ENCODE assay signal across 31 cellular contexts in the genomic region with DNA sequence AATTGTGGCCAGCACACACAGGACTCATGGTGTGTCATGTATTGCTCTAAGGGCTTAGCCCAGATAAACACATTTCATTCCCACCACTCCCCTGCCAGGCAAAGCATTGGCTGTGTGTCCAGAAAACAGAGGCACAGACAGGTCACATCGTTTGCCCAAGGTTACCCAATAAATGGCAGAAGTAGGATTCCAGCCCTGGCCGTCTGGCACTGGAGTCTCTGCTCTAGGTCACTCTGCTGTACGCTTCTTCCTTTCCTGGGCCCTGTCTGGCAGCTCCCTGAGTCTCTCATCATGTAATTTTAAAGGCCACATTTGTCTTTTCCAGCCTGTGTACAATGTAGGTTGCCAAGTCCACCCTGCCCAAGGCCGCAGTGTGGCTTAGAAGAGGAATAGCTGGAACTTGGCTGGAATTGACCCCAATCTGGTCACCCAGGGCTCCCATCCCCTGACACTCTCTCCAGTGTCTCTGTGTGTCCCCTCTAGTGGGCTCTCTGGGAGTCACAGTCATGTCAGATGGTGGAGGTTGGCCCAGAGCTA.
A peak's percentile ranks its signal among the peaks of the same experiment; 100 is the strongest.
DNase-seq lines count a peak whose midpoint lies in the region; ATAC-seq and TF ChIP-seq lines count a peak whose summit lies in the region.
"Had no signal": no experiment of that assay in that cellular context is flagged by ENCODE, and none has a peak within 500 bp of the region (broad histone marks: within the 10 kb centered on the region; RNA-seq: fewer than 3 reads in every experiment).

No MANE protein-coding gene starts in this region.

- TF ChIP-seq CTCF in VCaP (conservative IDR thresholded peaks at IDR 0.05) (0 out of 2 replicates have a peak, but pooled peaks have one; percentile 11), left ventricle myocardium inferior (IDR thresholded peaks at IDR 0.05; ENCODE audit: borderline replicate concordance) (no peak), neural progenitor cell (IDR thresholded peaks at IDR 0.05) (no peak)
- no peak for TF ChIP-seq CTCF in CD8-positive, alpha-beta T cell (IDR thresholded peaks at IDR 0.05)

- H3K9me3 ChIP-seq in left ventricle myocardium inferior (replicated peaks) (no peaks in the 10 kb centered on the region), neural progenitor cell (ENCODE audit: low read depth) (no peaks in the 10 kb centered on the region)
- H3K9me3 ChIP-seq in CD8-positive, alpha-beta T cell (ENCODE audit: low read length): no peaks in the 10 kb centered on the region
- H3K9me3 ChIP-seq: testis had no signal

- peaks cover 2% of the 10 kb centered on the region for H3K9me3 Mint-ChIP-seq in neural progenitor cell
- H3K9me3 Mint-ChIP-seq in CD8-positive, alpha-beta T cell: no peaks in the 10 kb centered on the region
- H3K9me3 Mint-ChIP-seq: activated CD4-positive, alpha-beta T cell treated with anti-CD3 and anti-CD28 coated beads, Interleukin-2, amount 10 ng/mL, durations not matched to agents 7 days and 5 days; activated naive CD4-positive, alpha-beta T cell treated with anti-CD3 and anti-CD28 coated beads, Interleukin-2, amount 50 U/mL, for 24 hours; H9; immature natural killer cell had no signal

- CTCF ChIA-PET in CD8-positive, alpha-beta T cell (lab: Charles Lee): no interaction called here

- H3K4me2 ChIP-seq in neural progenitor cell: no peak overlapping the region
- H3K4me2 ChIP-seq: PC-9 had no signal

- DNase-seq in Daoy (ENCODE audit: low read depth) (peak; percentile 52), left ventricle myocardium inferior (peak; percentile 13), neural progenitor cell (ENCODE audit: low spot score) (peak; percentile 17), NCI-H128 (lab: John Stamatoyannopoulos, UW; ENCODE audit: unreplicated experiment) (no peak)
- DNase-seq in CD8-positive, alpha-beta T cell: no peak
- DNase-seq: activated CD4-positive, alpha-beta T cell treated with anti-CD3 and anti-CD28 coated beads, Interleukin-2, amount 10 ng/mL, durations not matched to agents 7 days and 5 days; amygdala; CD4-positive, alpha-beta T cell; EL; H9; hippocampal formation; immature natural killer cell; Kasumi-1; left cardiac atrium; MV-4-11; NCI-H1436 treated with DMSO at 0.1 percent for 48 hours; NCI-H2081 treated with DMSO at 0.1 percent for 48 hours; NCI-H2227 treated with DMSO at 0.1 percent for 48 hours; NCI-H526; nucleus accumbens; PC-9; SHP77 treated with DMSO at 0.1 percent for 48 hours; stimulated activated CD4-positive, alpha-beta T cell treated with anti-CD3 and anti-CD28 coated beads, Interleukin-2, amount 100 ng/mL, for 24 hours; stimulated activated naive CD8-positive, alpha-beta T cell treated with anti-CD3 and anti-CD28 coated beads, Interleukin-15, Interleukin-2, amounts not matched to agents 100 U/mL and 50 U/mL, for 24 hours; T-helper 9 cell; testis had no signal

- no peaks in the 10 kb centered on the region for H3K4me1 Mint-ChIP-seq in neural progenitor cell
- H3K4me1 Mint-ChIP-seq in CD8-positive, alpha-beta T cell (ENCODE audit: low read depth): no peaks in the 10 kb centered on the region
- H3K4me1 Mint-ChIP-seq: activated CD4-positive, alpha-beta T cell treated with anti-CD3 and anti-CD28 coated beads, Interleukin-2, amount 10 ng/mL, durations not matched to agents 7 days and 5 days; activated naive CD4-positive, alpha-beta T cell treated with anti-CD3 and anti-CD28 coated beads, Interleukin-2, amount 50 U/mL, for 24 hours; H9; immature natural killer cell; memory B cell had no signal

- H3K27me3 ChIP-seq in left ventricle myocardium inferior (ENCODE audit: low read depth) (peaks cover 24% of the 10 kb centered on the region), neural progenitor cell (no peaks in the 10 kb centered on the region)
- H3K27me3 ChIP-seq in CD8-positive, alpha-beta T cell (ENCODE audit: insufficient read depth, low read length): no peaks in the 10 kb centered on the region
- H3K27me3 ChIP-seq: testis had no signal

- no peak overlapping the region for H3K27ac ChIP-seq in VCaP
- no peak overlapping the region for H3K27ac ChIP-seq in left ventricle myocardium inferior (replicated peaks)
- no peak overlapping the region for H3K27ac ChIP-seq in neural progenitor cell
- no peak overlapping the region for H3K27ac ChIP-seq in CD8-positive, alpha-beta T cell (ENCODE audit: low read depth, low read length)
- H3K27ac ChIP-seq: epithelial cell of prostate, PC-9, testis had no signal

- intact Hi-C loops in left ventricle myocardium inferior (cut with micrococcal nuclease): no loop called here
- intact Hi-C loops in CD8-positive, alpha-beta T cell (cut with DNase I, micrococcal nuclease): no loop called here

- H3K4me3 ChIP-seq in left ventricle myocardium inferior: no peak overlapping the region
- H3K4me3 ChIP-seq in neural progenitor cell: no peak overlapping the region
- H3K4me3 ChIP-seq in CD8-positive, alpha-beta T cell (ENCODE audit: low read depth, low read length): no peak overlapping the region
- H3K4me3 ChIP-seq: PC-9, testis had no signal

- H3K27me3 Mint-ChIP-seq in neural progenitor cell (ENCODE audit: insufficient read depth, low read depth): no peaks in the 10 kb centered on the region
- H3K27me3 Mint-ChIP-seq in CD8-positive, alpha-beta T cell (ENCODE audit: low read depth): no peaks in the 10 kb centered on the region
- H3K27me3 Mint-ChIP-seq: activated CD4-positive, alpha-beta T cell treated with anti-CD3 and anti-CD28 coated beads, Interleukin-2, amount 10 ng/mL, durations not matched to agents 7 days and 5 days; activated naive CD4-positive, alpha-beta T cell treated with anti-CD3 and anti-CD28 coated beads, Interleukin-2, amount 50 U/mL, for 24 hours; memory B cell had no signal

- no peak overlapping the region for H3K27ac Mint-ChIP-seq in neural progenitor cell
- no peak overlapping the region for H3K27ac Mint-ChIP-seq in CD8-positive, alpha-beta T cell
- H3K27ac Mint-ChIP-seq: activated CD4-positive, alpha-beta T cell treated with anti-CD3 and anti-CD28 coated beads, Interleukin-2, amount 10 ng/mL, durations not matched to agents 7 days and 5 days; activated naive CD4-positive, alpha-beta T cell treated with anti-CD3 and anti-CD28 coated beads, Interleukin-2, amount 50 U/mL, for 24 hours; CD4-positive, alpha-beta T cell; H9; immature natural killer cell; memory B cell had no signal

- ATAC-seq in CD8-positive, alpha-beta T cell: no peak
- no peak for ATAC-seq in HG03520 (IDR thresholded peaks at IDR 0.05; ENCODE audit: unreplicated experiment)
- ATAC-seq: stimulated activated naive CD8-positive, alpha-beta T cell treated with anti-CD3 and anti-CD28 coated beads, Interleukin-15, Interleukin-2, amounts not matched to agents 100 U/mL and 50 U/mL, for 24 hours had no signal

- no peaks in the 10 kb centered on the region for H3K79me2 ChIP-seq in neural progenitor cell (ENCODE audit: low read depth)

- no peaks in the 10 kb centered on the region for H3K36me3 ChIP-seq in left ventricle myocardium inferior
- no peaks in the 10 kb centered on the region for H3K36me3 ChIP-seq in neural progenitor cell
- H3K36me3 ChIP-seq in CD8-positive, alpha-beta T cell (ENCODE audit: insufficient read depth, low read length): no peaks in the 10 kb centered on the region

- no peaks in the 10 kb centered on the region for H3K36me3 Mint-ChIP-seq in neural progenitor cell
- H3K36me3 Mint-ChIP-seq in CD8-positive, alpha-beta T cell: no peaks in the 10 kb centered on the region
- H3K36me3 Mint-ChIP-seq: activated naive CD4-positive, alpha-beta T cell treated with anti-CD3 and anti-CD28 coated beads, Interleukin-2, amount 50 U/mL, for 24 hours; immature natural killer cell; memory B cell had no signal

- H3K4me1 ChIP-seq in left ventricle myocardium inferior (no peaks in the 10 kb centered on the region), neural progenitor cell (no peaks in the 10 kb centered on the region)
- H3K4me1 ChIP-seq in CD8-positive, alpha-beta T cell (ENCODE audit: insufficient read depth, low read length): no peaks in the 10 kb centered on the region

- H3K9ac ChIP-seq in neural progenitor cell: no peak overlapping the region

- no peaks in the 10 kb centered on the region for H4K20me1 ChIP-seq in neural progenitor cell (ENCODE audit: low read depth)

- H3K4me3 Mint-ChIP-seq in neural progenitor cell: no peak overlapping the region
- H3K4me3 Mint-ChIP-seq in CD8-positive, alpha-beta T cell: no peak overlapping the region
- H3K4me3 Mint-ChIP-seq: activated CD4-positive, alpha-beta T cell treated with anti-CD3 and anti-CD28 coated beads, Interleukin-2, amount 10 ng/mL, durations not matched to agents 7 days and 5 days; activated naive CD4-positive, alpha-beta T cell treated with anti-CD3 and anti-CD28 coated beads, Interleukin-2, amount 50 U/mL, for 24 hours; CD4-positive, alpha-beta T cell; H9; immature natural killer cell; memory B cell had no signal

- POLR2A ChIA-PET in CD8-positive, alpha-beta T cell (lab: Charles Lee): no interaction called here

- H3F3A ChIP-seq in neural progenitor cell (ENCODE audit: low read depth): no peaks in the 10 kb centered on the region

- H2AFZ ChIP-seq in neural progenitor cell (replicated peaks): no peak overlapping the region
- H2AFZ ChIP-seq: PC-9 had no signal

Comparison
In these comparisons a context has a peak if more than half of its experiments do, and no peak if none do; other contexts are left out.
1. DNase-seq: peak in Daoy (single experiment), left ventricle myocardium inferior (single experiment) and neural progenitor cell (single experiment); none in CD8-positive, alpha-beta T cell (0 of 7) and NCI-H128 (single experiment).